8 cellular contexts compared by ENCODE assay signal in the genomic region with DNA sequence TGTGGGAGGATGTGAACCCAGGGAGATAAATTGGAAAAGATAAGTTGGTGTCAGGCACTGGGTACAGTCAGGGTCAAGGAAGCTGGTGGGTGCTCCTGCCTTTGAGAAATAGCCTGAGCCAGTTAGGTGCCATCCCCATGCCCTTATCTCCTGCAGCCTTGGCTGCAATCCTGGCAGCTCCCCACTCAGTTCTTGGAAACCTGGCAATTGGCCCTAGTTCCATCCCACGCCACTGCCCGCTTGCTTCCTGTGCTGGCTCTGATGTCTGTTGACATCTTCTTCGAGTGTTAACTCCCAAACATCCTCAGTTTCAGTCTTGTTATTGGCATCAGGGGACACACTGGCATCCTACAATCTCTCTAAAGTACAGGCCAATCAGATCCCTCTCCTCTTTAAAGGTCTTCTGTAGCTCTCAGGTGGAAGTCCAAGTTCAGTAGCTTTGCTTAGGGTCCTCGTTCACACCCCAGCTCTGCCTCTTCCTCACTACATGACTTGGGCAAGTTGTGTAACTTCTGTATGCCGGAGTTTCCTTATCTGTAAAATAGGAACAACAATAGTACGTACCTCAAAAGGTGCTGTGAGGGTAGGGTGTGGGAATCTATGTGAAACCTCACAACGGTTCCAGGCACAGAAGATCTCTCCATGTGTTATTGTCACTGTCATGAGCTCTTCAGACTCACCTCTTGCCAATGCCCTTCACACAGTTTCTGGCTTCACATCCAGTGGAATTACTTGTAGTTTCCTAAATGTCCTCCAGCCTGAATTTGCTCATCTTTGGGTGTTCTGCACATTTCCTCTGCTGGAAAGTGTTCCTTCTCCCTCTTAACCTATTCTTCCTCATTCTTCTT. TPM values are rescaled to one million over a fixed set of nuclear protein-coding genes. Genes with fewer than 3 reads are reported as not detected.
DNase-seq lines count a peak whose midpoint lies in the region; ATAC-seq and TF ChIP-seq lines count a peak whose summit lies in the region.

No MANE protein-coding gene starts in this region.

- H3K36me3 ChIP-seq in SU-DHL-6 (ENCODE audit: low read length) (no peaks in the 10 kb centered on the region), muscle layer of duodenum (ENCODE audit: control insufficient read depth in 1 of 2, insufficient read depth in 2 of 2, low read length in 2 of 2) (no peaks in the 10 kb centered on the region), aorta (ENCODE audit: control insufficient read depth in 1 of 2, insufficient read depth in 2 of 2, low read length in 1 of 2) (no peaks in the 10 kb centered on the region)

- 36 to 37% methylated on average over 7 of the region's 7 CpGs for WGBS in aorta, 2 donors

- no peak for DNase-seq in activated CD4-positive, CD25-positive, alpha-beta regulatory T cell (lab: John Stamatoyannopoulos, UW)
- DNase-seq in NCI-H345 treated with DMSO at 0.1 percent for 48 hours (lab: John Stamatoyannopoulos, UW; ENCODE audit: unreplicated experiment) (no peak), aorta (no peak)
- DNase-seq in stimulated activated naive CD4-positive, alpha-beta T cell treated with Interleukin-2 at 50 U/mL for 16 hours (lab: John Stamatoyannopoulos, UW): no peak

- H3K9me3 ChIP-seq in SU-DHL-6 (ENCODE audit: insufficient read depth, low read length) (no peaks in the 10 kb centered on the region), muscle layer of duodenum (ENCODE audit: control insufficient read depth in 1 of 2, low read length in 2 of 2) (no peaks in the 10 kb centered on the region), aorta (ENCODE audit: control insufficient read depth, low read length) (no peaks in the 10 kb centered on the region)

- H3K9ac ChIP-seq in SU-DHL-6 (ENCODE audit: low read length): no peak overlapping the region

- no peak for TF ChIP-seq CTCF in SU-DHL-6 (IDR thresholded peaks at IDR 0.05; ENCODE audit: insufficient read depth, low read length, poor library complexity, severe bottlenecking)

- H4K20me1 ChIP-seq in SU-DHL-6 (ENCODE audit: low read depth, low read length): no peaks in the 10 kb centered on the region

- peak overlapping the region; percentile 47 for H3K4me2 ChIP-seq in SU-DHL-6 (ENCODE audit: low read depth, low read length, poor library complexity, severe bottlenecking)

- no peaks in the 10 kb centered on the region for H3K79me2 ChIP-seq in SU-DHL-6 (ENCODE audit: insufficient read depth, low read length)

- H3K27ac ChIP-seq in SU-DHL-6 (ENCODE audit: low read depth, low read length): peak overlapping the region; percentile 68
- peak overlapping the region; percentile 46 for H3K27ac ChIP-seq in muscle layer of duodenum (ENCODE audit: low read length)
- H3K27ac ChIP-seq in aorta (ENCODE audit: low read depth in 1 of 2, low read length in 2 of 2): no peak overlapping the region

- intact Hi-C loops in aorta (cut with DNase I): no loop called here

- H3K9me2 ChIP-seq in SU-DHL-6 (replicated peaks; ENCODE audit: insufficient read depth, low read length): no peaks in the 10 kb centered on the region

- H3F3A ChIP-seq in SU-DHL-6 (ENCODE audit: insufficient read depth): peaks cover 4% of the 10 kb centered on the region; the same call in 1 of the 2 replicates

- H3K27me3 ChIP-seq in SU-DHL-6 (ENCODE audit: low read length) (no peaks in the 10 kb centered on the region), muscle layer of duodenum (ENCODE audit: low read depth, low read length) (peaks cover 2% of the 10 kb centered on the region), aorta (ENCODE audit: control insufficient read depth in 1 of 2, insufficient read depth in 2 of 2, low read length in 1 of 2) (no peaks in the 10 kb centered on the region)

- H2AFZ ChIP-seq in SU-DHL-6 (ENCODE audit: low read depth, low read length, severe bottlenecking): peak overlapping the region; percentile 22

- ATAC-seq in GM19023 (IDR thresholded peaks at IDR 0.05; ENCODE audit: unreplicated experiment): peak; percentile 26
- peak; percentile 25 for ATAC-seq in HG02885 (IDR thresholded peaks at IDR 0.05; ENCODE audit: poor library complexity, unreplicated experiment)
- ATAC-seq in aorta (ENCODE audit: low FRiP score): no peak

- H3K4me1 ChIP-seq in muscle layer of duodenum (ENCODE audit: control insufficient read depth in 1 of 2, insufficient read depth in 2 of 2, low read length in 2 of 2) (no peaks in the 10 kb centered on the region), aorta (ENCODE audit: control insufficient read depth in 1 of 2, insufficient read depth in 2 of 2, low read length in 2 of 2) (no peaks in the 10 kb centered on the region)

- H3K4me3 ChIP-seq in SU-DHL-6 (ENCODE audit: insufficient read depth, low read length, poor library complexity, severe bottlenecking): no peak overlapping the region
- H3K4me3 ChIP-seq in muscle layer of duodenum (ENCODE audit: low read depth in 1 of 2, low read length in 2 of 2): no peak overlapping the region
- no peak overlapping the region for H3K4me3 ChIP-seq in aorta (ENCODE audit: low read length in 2 of 2)

RNA-seq across cellular contexts. Expression of gene PRKAR1A, which starts 13.5 kb away (rescaled TPM):
- 100 to 1,000 TPM; 251 to 297 TPM for total RNA-seq in aorta
- 100 to 1,000 TPM in 1 of 2 donors, 10 to 100 TPM in 1; 97.0 to 104 TPM for polyA plus RNA-seq in aorta

RNA-seq across cellular contexts. Expression of gene WIPI1, which starts 41.4 kb away (rescaled TPM):
- total RNA-seq in aorta: 10 to 100 TPM; 46.0 to 53.1 TPM
- polyA plus RNA-seq in aorta: 10 to 100 TPM; 18.5 to 30.4 TPM

Comparison
In these comparisons a context has a peak if more than half of its experiments do, and no peak if none do; other contexts are left out.
1. H3K27ac ChIP-seq: peak in SU-DHL-6 (single experiment) and muscle layer of duodenum (single experiment); none in aorta (0 of 2).